8 cellular contexts compared by ENCODE assay signal in the genomic region with DNA sequence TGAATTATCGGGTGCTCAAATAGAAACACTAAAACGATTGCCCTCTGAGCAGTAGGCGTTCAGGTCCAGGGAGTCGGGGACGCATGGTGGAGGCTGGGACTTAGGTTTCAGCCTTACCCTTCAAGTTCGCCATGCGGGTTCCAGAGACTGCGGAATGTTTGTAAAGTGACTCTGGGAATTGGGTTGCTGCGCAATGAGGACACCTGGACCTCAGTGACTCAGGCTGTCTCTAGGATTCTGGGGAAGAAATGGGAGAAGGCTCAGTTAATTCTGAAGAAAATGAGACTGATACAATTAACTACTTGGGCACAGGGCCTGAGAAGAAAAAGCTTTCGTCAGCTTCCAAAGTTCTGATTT. TPM values are rescaled to one million over a fixed set of nuclear protein-coding genes. Genes with fewer than 3 reads are reported as not detected.
DNase-seq lines count a peak whose midpoint lies in the region; ATAC-seq and TF ChIP-seq lines count a peak whose summit lies in the region.

No MANE protein-coding gene starts in this region.

- no peaks in the 10 kb centered on the region for H3K36me3 ChIP-seq in BJ (ENCODE audit: control insufficient read depth, insufficient read depth, low read length)
- no peaks in the 10 kb centered on the region for H3K36me3 ChIP-seq in ectodermal cell (ENCODE audit: control insufficient read depth, insufficient read depth, low read length)

- POLR2A ChIA-PET in BJ (lab: Charles Lee): interaction anchor here (1.1 kb wide), 1 partner anchor 11 kb away, joined by 3 read pairs; no protein-coding TSS in a partner anchor
- POLR2A ChIA-PET in naive thymus-derived CD8-positive, alpha-beta T cell (lab: Charles Lee): no interaction called here

- H3K36me3 Mint-ChIP-seq in IgD-negative memory B cell: no peaks in the 10 kb centered on the region
- H3K36me3 Mint-ChIP-seq in naive thymus-derived CD8-positive, alpha-beta T cell: no peaks in the 10 kb centered on the region

- H3K4me1 Mint-ChIP-seq in IgD-negative memory B cell: peaks cover 0 to 10% (median 8%) of the 10 kb centered on the region in 3 donors
- H3K4me1 Mint-ChIP-seq in naive thymus-derived CD8-positive, alpha-beta T cell: peaks cover 8 to 34% (median 16%) of the 10 kb centered on the region in 4 donors

- H3K27me3 Mint-ChIP-seq in IgD-negative memory B cell: peaks cover 6% of the 10 kb centered on the region
- H3K27me3 Mint-ChIP-seq in naive thymus-derived CD8-positive, alpha-beta T cell: peaks cover 14 to 38% (median 19%) of the 10 kb centered on the region in 5 donors

- no peak overlapping the region for H3K27ac ChIP-seq in ectodermal cell (ENCODE audit: insufficient read depth, low read depth, low read length, poor library complexity, severe bottlenecking)

- no peak for ATAC-seq in naive thymus-derived CD8-positive, alpha-beta T cell

- H3K27me3 ChIP-seq in BJ (ENCODE audit: control insufficient read depth, insufficient read depth, low read length) (no peaks in the 10 kb centered on the region), ectodermal cell (ENCODE audit: control insufficient read depth, insufficient read depth, low read length, poor library complexity, severe bottlenecking) (peaks cover 63% of the 10 kb centered on the region)

- CTCF ChIA-PET in BJ (lab: Yijun Ruan, JAX): interaction anchor here (0.9 to 1.9 kb wide), 5 partner anchors 13 to 79 kb away, joined by 3 to 8 read pairs (median 5); a partner anchor contains a TSS

- TF ChIP-seq CTCF in BJ (IDR thresholded peaks at IDR 0.05; ENCODE audit: insufficient read depth, low read depth, low read length): no peak

- WGBS in ectodermal cell, 2 experiments: 53 to 55% methylated on average over 10 of the region's 10 CpGs

- H3K4me3 Mint-ChIP-seq in IgD-negative memory B cell: peak overlapping the region; percentile 67 to 94 (median 85)
- H3K4me3 Mint-ChIP-seq in naive thymus-derived CD8-positive, alpha-beta T cell: peak overlapping the region; percentile 49 to 82 (median 73)

- peak overlapping the region in 1 of 3 donors; percentile 23 for H3K27ac Mint-ChIP-seq in IgD-negative memory B cell
- H3K27ac Mint-ChIP-seq in naive thymus-derived CD8-positive, alpha-beta T cell: peak overlapping the region in 1 of 10 donors; percentile 21

- H3K4me3 ChIP-seq in BJ (ENCODE audit: low read depth, low read length) (peak overlapping the region; percentile 83), ectodermal cell (ENCODE audit: insufficient read depth, low read depth, low read length) (peak overlapping the region; percentile 44)

- no peaks in the 10 kb centered on the region for H3K9me3 Mint-ChIP-seq in IgD-negative memory B cell
- H3K9me3 Mint-ChIP-seq in naive thymus-derived CD8-positive, alpha-beta T cell: no peaks in the 10 kb centered on the region

- DNase-seq in BJ (ENCODE audit: low read depth) (no peak), inferior parietal cortex (ENCODE audit: extremely low spot score) (no peak), NCI-H510A treated with DMSO at 0.1 percent for 48 hours (lab: John Stamatoyannopoulos, UW) (no peak), NCI-H1417 (lab: John Stamatoyannopoulos, UW) (no peak)
- DNase-seq in naive thymus-derived CD8-positive, alpha-beta T cell: no peak
- DNase-seq in stimulated activated CD4-positive, alpha-beta T cell treated with anti-CD3 and anti-CD28 coated beads, Interleukin-4, amount 100 ng/mL, for 4 hours: no peak

- no peaks in the 10 kb centered on the region for H3K9me3 ChIP-seq in ectodermal cell (ENCODE audit: control insufficient read depth, low read length)

- H3K4me1 ChIP-seq in ectodermal cell (ENCODE audit: control insufficient read depth, insufficient read depth, low read length): peaks cover 6% of the 10 kb centered on the region

RNA-seq across cellular contexts. Expression of a gene that starts 1.1 kb away (rescaled TPM):
- polyA plus RNA-seq in BJ (2011; rRNA removed) (182 and 197 TPM in 2 replicates), IgD-negative memory B cell (7.6 TPM)
- polyA minus RNA-seq in BJ (2011; rRNA and poly(A)+ RNA removed): 35.8 and 47.8 TPM in 2 replicates
- polyA plus RNA-seq in ectodermal cell (2013, experiment 1 of 4): 1.2 TPM
- polyA plus RNA-seq in ectodermal cell (2013, experiment 2 of 4): 1.4 TPM
- 2.2 TPM for polyA plus RNA-seq in ectodermal cell (2013, experiment 3 of 4)
- 2.8 TPM for polyA plus RNA-seq in ectodermal cell (2013, experiment 4 of 4)
- total RNA-seq in naive thymus-derived CD8-positive, alpha-beta T cell: 1 to 10 TPM; 6.9 to 7.2 TPM
- polyA plus RNA-seq in naive thymus-derived CD8-positive, alpha-beta T cell: 1 to 10 TPM in 1 of 3 donors, under 1 TPM in 2; 0.18 to 5.8 (median 0.78) TPM

Comparison
In these comparisons a context has a peak if more than half of its experiments do, and no peak if none do; other contexts are left out.
1. RNA of a gene that starts 1.1 kb away (polyA plus RNA-seq): 182 to 197 TPM in BJ; 7.6 TPM in IgD-negative memory B cell (single experiment) and 0.18 to 5.8 TPM in naive thymus-derived CD8-positive, alpha-beta T cell; every median in the first group is over 10 times any median in the second.